1 cellular context compared by ENCODE assay signal in genomic region chr4:38310446-38311043, GRCh38.
TF ChIP-seq lines count a peak whose summit lies in the region.

No MANE protein-coding gene starts in this region.

TF ChIP-seq in GM12878, 131 proteins besides CTCF, POLR2A, EP300 and RAD21 (continued from another document):
- TF ChIP-seq CBFB (IDR thresholded peaks at IDR 0.05; ENCODE audit: low read depth) (peak; percentile 98), MTA2 (IDR thresholded peaks at IDR 0.05; ENCODE audit: low read depth) (peak; percentile 99), HDAC2 (IDR thresholded peaks at IDR 0.05) (no peak), TCF3 (IDR thresholded peaks at IDR 0.05; ENCODE audit: borderline replicate concordance, insufficient read depth, low read depth, low read length) (peak; percentile 99), EGR1 (IDR thresholded peaks at IDR 0.05; ENCODE audit: borderline replicate concordance in 1 of 2, low read depth in 2 of 2, low read length in 2 of 2) (no peak), PAX8 (IDR thresholded peaks at IDR 0.05) (no peak), ETV6 (conservative IDR thresholded peaks at IDR 0.05 in 1 of 2, IDR thresholded peaks at IDR 0.05 in 1 of 2; ENCODE audit: borderline replicate concordance in 1 of 2, low read depth in 1 of 2) (peak in 1 of 2 experiments; percentile 93; a peak in 2 of 4 replicates), SRF (IDR thresholded peaks at IDR 0.05; ENCODE audit: low read depth in 2 of 2, low read length in 2 of 2) (peak in 1 of 2 experiments; percentile 75; a peak in 1 of 4 replicates), MXI1 (IDR thresholded peaks at IDR 0.05; ENCODE audit: low read depth, low read length) (peak; percentile 55; the same call in 1 of the 2 replicates), ZNF622 (IDR thresholded peaks at IDR 0.05) (no peak), ZBED1 (IDR thresholded peaks at IDR 0.05; ENCODE audit: borderline replicate concordance) (peak; percentile 95), BCL11A (IDR thresholded peaks at IDR 0.05; ENCODE audit: low read depth, low read length) (peak; percentile 99), STAT1 (conservative IDR thresholded peaks at IDR 0.05) (no peak), LARP7 (IDR thresholded peaks at IDR 0.05) (no peak), SREBF1 (IDR thresholded peaks at IDR 0.05; ENCODE audit: low read length) (no peak), SUZ12 (IDR thresholded peaks at IDR 0.05; ENCODE audit: unreplicated experiment) (no peak), SREBF2 (IDR thresholded peaks at IDR 0.05; ENCODE audit: low read length) (no peak), SMAD1 (IDR thresholded peaks at IDR 0.05; ENCODE audit: low read depth, partially characterized antibody) (peak; percentile 79), ZNF207 (IDR thresholded peaks at IDR 0.05; ENCODE audit: borderline replicate concordance) (no peak; the same call in 1 of the 2 replicates), ZNF384 (IDR thresholded peaks at IDR 0.05; ENCODE audit: borderline replicate concordance, low read depth, low read length) (peak; percentile 96), RELA (IDR thresholded peaks at IDR 0.05; ENCODE audit: borderline replicate concordance, partially characterized antibody) (peak; percentile 85), HDAC6 (IDR thresholded peaks at IDR 0.05; ENCODE audit: unreplicated experiment) (no peak), WRNIP1 (IDR thresholded peaks at IDR 0.05; ENCODE audit: borderline replicate concordance, low read depth, low read length) (no peak), IRF3 (IDR thresholded peaks at IDR 0.05) (no peak), BHLHE40 (IDR thresholded peaks at IDR 0.05; ENCODE audit: borderline replicate concordance in 1 of 2, low read depth in 2 of 2, low read length in 1 of 2) (peak; percentile 99 to 100), POU2F2 (IDR thresholded peaks at IDR 0.05; ENCODE audit: borderline replicate concordance, low read depth, low read length) (peak; percentile 86), STAT3 (IDR thresholded peaks at IDR 0.05; ENCODE audit: low read depth, low read length) (no peak), MEF2B (IDR thresholded peaks at IDR 0.05; ENCODE audit: partially characterized antibody, poor library complexity, severe bottlenecking) (peak; percentile 80), NFXL1 (IDR thresholded peaks at IDR 0.05; ENCODE audit: borderline replicate concordance) (no peak), TCF7 (IDR thresholded peaks at IDR 0.05; ENCODE audit: borderline replicate concordance) (peak; percentile 79; the same call in 1 of the 2 replicates), PML (IDR thresholded peaks at IDR 0.05; ENCODE audit: low read length) (peak; percentile 93), IKZF1 (conservative IDR thresholded peaks at IDR 0.05) (peak; percentile 93), PBX3 (IDR thresholded peaks at IDR 0.05; ENCODE audit: insufficient replicate concordance, low read depth, low read length) (no peak), BCL3 (IDR thresholded peaks at IDR 0.05; ENCODE audit: borderline replicate concordance, insufficient read depth, low read depth, low read length, poor library complexity, severe bottlenecking) (peak; percentile 97), NBN (IDR thresholded peaks at IDR 0.05) (peak; percentile 98), SIX5 (IDR thresholded peaks at IDR 0.05; ENCODE audit: low read depth, low read length, severe bottlenecking) (no peak), E2F4 (IDR thresholded peaks at IDR 0.05; ENCODE audit: low read depth, low read length) (no peak), IRF5 (IDR thresholded peaks at IDR 0.05; ENCODE audit: borderline replicate concordance) (peak; percentile 63; the same call in 1 of the 2 replicates), DPF2 (IDR thresholded peaks at IDR 0.05) (peak; percentile 96), CUX1 (IDR thresholded peaks at IDR 0.05; ENCODE audit: insufficient replicate concordance, low read depth, low read length) (no peak), ATF7 (IDR thresholded peaks at IDR 0.05; ENCODE audit: low read depth) (peak; percentile 93), NR2F1 (conservative IDR thresholded peaks at IDR 0.05) (peak; percentile 93), TCF12 (IDR thresholded peaks at IDR 0.05; ENCODE audit: low read depth, low read length) (peak; percentile 99), ZNF687 (IDR thresholded peaks at IDR 0.05) (no peak), SP1 (IDR thresholded peaks at IDR 0.05; ENCODE audit: low read depth, low read length) (peak; percentile 77), E4F1 (IDR thresholded peaks at IDR 0.05; ENCODE audit: borderline replicate concordance, partially characterized antibody) (no peak), HCFC1 (IDR thresholded peaks at IDR 0.05; ENCODE audit: low read length) (no peak), MYC (IDR thresholded peaks at IDR 0.05; ENCODE audit: insufficient read depth, insufficient read length, insufficient replicate concordance, low read length, severe bottlenecking) (no peak), RUNX3 (IDR thresholded peaks at IDR 0.05; ENCODE audit: low read length) (peak; percentile 100), IKZF2 (IDR thresholded peaks at IDR 0.05) (peak; percentile 96 to 98), CHD1 (IDR thresholded peaks at IDR 0.05; ENCODE audit: low read depth, low read length) (no peak)
